In genomic region chr1:40067023-40067422, GRCh38 we compare ENCODE assay signal across 15 cellular contexts. TPM values are rescaled to one million over a fixed set of nuclear protein-coding genes. Genes with fewer than 3 reads are reported as not detected.
DNase-seq lines count a peak whose midpoint lies in the region; ATAC-seq and TF ChIP-seq lines count a peak whose summit lies in the region.
"Had no signal": no experiment of that assay in that cellular context is flagged by ENCODE, and none has a peak within 500 bp of the region (broad histone marks: within the 10 kb centered on the region; RNA-seq: fewer than 3 reads in every experiment).

No MANE protein-coding gene starts in this region.

- TF ChIP-seq EP300 in upper lobe of left lung (IDR thresholded peaks at IDR 0.05), result no peak

- H3K36me3 Mint-ChIP-seq in CD14-positive monocyte (peaks cover 85 to 95% of the 10 kb centered on the region in 2 donors), HFFc6 (ENCODE audit: low read depth) (peaks cover 67% of the 10 kb centered on the region)
- H3K36me3 Mint-ChIP-seq in activated naive CD8-positive, alpha-beta T cell, result peaks cover 36% of the 10 kb centered on the region

- peaks cover 58 to 97% of the 10 kb centered on the region in 2 experiments for H3K36me3 ChIP-seq in mesenchymal stem cell (ENCODE audit: control insufficient read depth in 1 of 2, insufficient read depth in 2 of 2, low read depth in 1 of 2, low read length in 2 of 2)
- peaks cover 64 to 100% (median 90%) of the 10 kb centered on the region in 4 donors for H3K36me3 ChIP-seq in upper lobe of left lung

- intact Hi-C loops in CD14-positive monocyte (cut with micrococcal nuclease), result no loop called here

- H4K91ac ChIP-seq in mesenchymal stem cell (ENCODE audit: low read length), result no peak overlapping the region

- H3K27me3 ChIP-seq in mesenchymal stem cell (ENCODE audit: control insufficient read depth in 1 of 2, insufficient read depth in 1 of 2, low read length in 2 of 2) (no peaks in the 10 kb centered on the region), upper lobe of left lung (no peaks in the 10 kb centered on the region)

- H3K27me3 Mint-ChIP-seq in CD14-positive monocyte (ENCODE audit: low read depth in 3 of 3), result no peaks in the 10 kb centered on the region
- H3K27me3 Mint-ChIP-seq in HFFc6 (ENCODE audit: insufficient read depth), result no peaks in the 10 kb centered on the region; the same call in 1 of the 2 replicates
- H3K27me3 Mint-ChIP-seq in activated naive CD8-positive, alpha-beta T cell, result no peaks in the 10 kb centered on the region

- no peak overlapping the region for H2BK12ac ChIP-seq in mesenchymal stem cell (ENCODE audit: low read length in 2 of 2)

- no peaks in the 10 kb centered on the region for H3K4me1 ChIP-seq in mesenchymal stem cell (ENCODE audit: control insufficient read depth, insufficient read depth, low read depth, low read length)
- peaks cover 9 to 16% (median 11%) of the 10 kb centered on the region in 4 donors for H3K4me1 ChIP-seq in upper lobe of left lung

- H2AK5ac ChIP-seq in mesenchymal stem cell (ENCODE audit: low read length, severe bottlenecking), result no peak overlapping the region

- no peak overlapping the region for H2AFZ ChIP-seq in mesenchymal stem cell (ENCODE audit: low read depth, low read length)

- H3K4me3 ChIP-seq in mesenchymal stem cell (ENCODE audit: insufficient read depth in 1 of 2, low read depth in 1 of 2, low read length in 2 of 2), result no peak overlapping the region
- no peak overlapping the region for H3K4me3 ChIP-seq in upper lobe of left lung

- no peak overlapping the region for H2BK120ac ChIP-seq in mesenchymal stem cell (ENCODE audit: low read depth, low read length)

- H2BK15ac ChIP-seq in mesenchymal stem cell (ENCODE audit: low read depth, poor library complexity, severe bottlenecking), result no peak overlapping the region

- H3K4me1 Mint-ChIP-seq in CD14-positive monocyte (peaks cover 68% of the 10 kb centered on the region), HFFc6 (ENCODE audit: low read depth) (peaks cover 34% of the 10 kb centered on the region)
- H3K4me1 Mint-ChIP-seq in activated naive CD8-positive, alpha-beta T cell (ENCODE audit: low read depth), result peaks cover 48% of the 10 kb centered on the region
- H3K4me1 Mint-ChIP-seq: nephron had no signal

- peaks cover 0 to 2% (median 0%) of the 10 kb centered on the region in 7 donors for H3K9me3 Mint-ChIP-seq in CD14-positive monocyte
- no peaks in the 10 kb centered on the region for H3K9me3 Mint-ChIP-seq in HFFc6
- no peaks in the 10 kb centered on the region for H3K9me3 Mint-ChIP-seq in activated naive CD8-positive, alpha-beta T cell (ENCODE audit: low read depth)
- H3K9me3 Mint-ChIP-seq: nephron had no signal

- TF ChIP-seq CTCF in CD14-positive monocyte (IDR thresholded peaks at IDR 0.05) (no peak), HFFc6 (IDR thresholded peaks at IDR 0.05) (no peak), upper lobe of left lung (IDR thresholded peaks at IDR 0.05) (no peak)

- H2BK5ac ChIP-seq in mesenchymal stem cell (ENCODE audit: low read depth, low read length, poor library complexity, severe bottlenecking), result no peak overlapping the region

- H3K27ac Mint-ChIP-seq in CD14-positive monocyte (peak overlapping the region; percentile 35 to 85 (median 71)), HFFc6 (peak overlapping the region; percentile 49)
- peak overlapping the region; percentile 95 for H3K27ac Mint-ChIP-seq in activated naive CD8-positive, alpha-beta T cell
- H3K27ac Mint-ChIP-seq: nephron had no signal

- no peak overlapping the region for H3K4ac ChIP-seq in mesenchymal stem cell (ENCODE audit: low read depth in 1 of 2, low read length in 2 of 2)

- no peak overlapping the region for H3K14ac ChIP-seq in mesenchymal stem cell (ENCODE audit: low read length in 2 of 2)

- H3K9ac ChIP-seq in mesenchymal stem cell (ENCODE audit: low read length), result peak overlapping the region; percentile 2

- no peak for ATAC-seq in upper lobe of left lung (ENCODE audit: low FRiP score in 2 of 2)

- H3K27ac ChIP-seq in mesenchymal stem cell (ENCODE audit: low read length, poor library complexity, severe bottlenecking) (no peak overlapping the region), upper lobe of left lung (peak overlapping the region in 1 of 4 donors; percentile 49)
- H3K27ac ChIP-seq: C4-2B had no signal

- no peaks in the 10 kb centered on the region for H3K9me3 ChIP-seq in mesenchymal stem cell (ENCODE audit: control insufficient read depth, low read length)
- no peaks in the 10 kb centered on the region for H3K9me3 ChIP-seq in upper lobe of left lung

- H3K4me2 ChIP-seq in mesenchymal stem cell (ENCODE audit: low read length, poor library complexity, severe bottlenecking), result no peak overlapping the region

- H4K8ac ChIP-seq in mesenchymal stem cell (ENCODE audit: low read length), result peak overlapping the region; percentile 45

- no peak overlapping the region for H3K4me3 Mint-ChIP-seq in CD14-positive monocyte
- H3K4me3 Mint-ChIP-seq in HFFc6, result no peak overlapping the region
- H3K4me3 Mint-ChIP-seq in activated naive CD8-positive, alpha-beta T cell, result peak overlapping the region; percentile 25
- H3K4me3 Mint-ChIP-seq: nephron had no signal

- DNase-seq in CD14-positive monocyte (ENCODE audit: low spot score) (no peak), HFFc6 (no peak), mesenchymal stem cell (no peak), globus pallidus (ENCODE audit: low spot score) (no peak), upper lobe of left lung (no peak), NCI-H1930 (lab: John Stamatoyannopoulos, UW) (no peak)
- no peak for DNase-seq in stimulated activated CD4-positive, alpha-beta T cell treated with anti-CD3 and anti-CD28 coated beads, Interleukin-12 subunit alpha, Interleukin-12 subunit beta, amount 100 ng/mL, for 4 hours
- DNase-seq: cerebellar nuclear complex, H7, NCI-H1694, small intestine, SW 1271 had no signal

- WGBS in mesenchymal stem cell, result 82% methylated on average over 2 of the region's 2 CpGs
- 88% methylated on average over 2 of the region's 2 CpGs for WGBS in upper lobe of left lung, 2 donors

- no peak overlapping the region for H3K18ac ChIP-seq in mesenchymal stem cell (ENCODE audit: low read depth in 1 of 2, low read length in 2 of 2)

- no peak for TF ChIP-seq POLR2A in upper lobe of left lung (IDR thresholded peaks at IDR 0.05)

- no peak overlapping the region for H3K23ac ChIP-seq in mesenchymal stem cell (ENCODE audit: low read length in 2 of 2)

- peaks cover 28% of the 10 kb centered on the region for H3K79me1 ChIP-seq in mesenchymal stem cell (replicated peaks; ENCODE audit: low read length, poor library complexity, severe bottlenecking)

RNA-seq across cellular contexts. Expression of gene CAP1, which starts 26.5 kb away (rescaled TPM):
- 100 to 1,000 TPM; 876 to 941 TPM for polyA plus RNA-seq in CD14-positive monocyte
- 100 to 1,000 TPM; 665 to 743 (median 688) TPM for total RNA-seq in HFFc6 (2021; fragmentation: NEBNext Ultra II Directional; extraction: Animal tissue kit (Norgen Biotek cat#: 25700))
- polyA plus RNA-seq in mesenchymal stem cell (2013, experiment 1 of 2), result 483 TPM
- 482 TPM for polyA plus RNA-seq in mesenchymal stem cell (2013, experiment 2 of 2)
- total RNA-seq in upper lobe of left lung, result 100 to 1,000 TPM; 113 to 502 (median 245) TPM

RNA-seq across cellular contexts. Expression of gene PPT1, which starts 30.0 kb away (rescaled TPM):
- 1,000 to 10,000 TPM in 1 of 2 donors, 100 to 1,000 TPM in 1; 658 to 1,143 TPM for polyA plus RNA-seq in CD14-positive monocyte
- 10 to 100 TPM; 73.1 to 88.8 (median 82.5) TPM for total RNA-seq in HFFc6 (2021; fragmentation: NEBNext Ultra II Directional; extraction: Animal tissue kit (Norgen Biotek cat#: 25700))
- polyA plus RNA-seq in mesenchymal stem cell (2013, experiment 1 of 2), result 104 TPM
- polyA plus RNA-seq in mesenchymal stem cell (2013, experiment 2 of 2), result 107 TPM
- 100 to 1,000 TPM in 3 of 6 donors, 10 to 100 TPM in 3; 35.6 to 190 (median 95.3) TPM for total RNA-seq in upper lobe of left lung
